Comparison of ENCODE assay signal across 1 cellular context in genomic region chr16:3118204-3118790, GRCh38.
TF ChIP-seq lines count a peak whose summit lies in the region.

No MANE protein-coding gene starts in this region.

TF ChIP-seq in HEK293, 187 proteins besides CTCF, POLR2A, EP300 and RAD21 (continued from another document):
- TF ChIP-seq ZNF488 (tag by site-specific recombination; IDR thresholded peaks at IDR 0.05) (no peak), PRDM4 (tag by site-specific recombination; IDR thresholded peaks at IDR 0.05) (0 out of 2 replicates have a peak, but pooled peaks have one; percentile 36), ZNF2 (tag by site-specific recombination; IDR thresholded peaks at IDR 0.05) (no peak), SP3 (tag by site-specific recombination; IDR thresholded peaks at IDR 0.05) (no peak)
- TF ChIP-seq, protein P1, sequence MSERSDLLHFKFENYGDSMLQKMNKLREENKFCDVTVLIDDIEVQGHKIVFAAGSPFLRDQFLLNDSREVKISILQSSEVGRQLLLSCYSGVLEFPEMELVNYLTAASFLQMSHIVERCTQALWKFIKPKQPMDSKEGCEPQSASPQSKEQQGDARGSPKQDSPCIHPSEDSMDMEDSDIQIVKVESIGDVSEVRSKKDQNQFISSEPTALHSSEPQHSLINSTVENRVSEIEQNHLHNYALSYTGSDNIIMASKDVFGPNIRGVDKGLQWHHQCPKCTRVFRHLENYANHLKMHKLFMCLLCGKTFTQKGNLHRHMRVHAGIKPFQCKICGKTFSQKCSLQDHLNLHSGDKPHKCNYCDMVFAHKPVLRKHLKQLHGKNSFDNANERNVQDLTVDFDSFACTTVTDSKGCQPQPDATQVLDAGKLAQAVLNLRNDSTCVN (tag by site-specific recombination; optimal IDR thresholded peaks at IDR 0.05): no peak
